Comparison of ENCODE assay signal across 9 cellular contexts in the genomic region with DNA sequence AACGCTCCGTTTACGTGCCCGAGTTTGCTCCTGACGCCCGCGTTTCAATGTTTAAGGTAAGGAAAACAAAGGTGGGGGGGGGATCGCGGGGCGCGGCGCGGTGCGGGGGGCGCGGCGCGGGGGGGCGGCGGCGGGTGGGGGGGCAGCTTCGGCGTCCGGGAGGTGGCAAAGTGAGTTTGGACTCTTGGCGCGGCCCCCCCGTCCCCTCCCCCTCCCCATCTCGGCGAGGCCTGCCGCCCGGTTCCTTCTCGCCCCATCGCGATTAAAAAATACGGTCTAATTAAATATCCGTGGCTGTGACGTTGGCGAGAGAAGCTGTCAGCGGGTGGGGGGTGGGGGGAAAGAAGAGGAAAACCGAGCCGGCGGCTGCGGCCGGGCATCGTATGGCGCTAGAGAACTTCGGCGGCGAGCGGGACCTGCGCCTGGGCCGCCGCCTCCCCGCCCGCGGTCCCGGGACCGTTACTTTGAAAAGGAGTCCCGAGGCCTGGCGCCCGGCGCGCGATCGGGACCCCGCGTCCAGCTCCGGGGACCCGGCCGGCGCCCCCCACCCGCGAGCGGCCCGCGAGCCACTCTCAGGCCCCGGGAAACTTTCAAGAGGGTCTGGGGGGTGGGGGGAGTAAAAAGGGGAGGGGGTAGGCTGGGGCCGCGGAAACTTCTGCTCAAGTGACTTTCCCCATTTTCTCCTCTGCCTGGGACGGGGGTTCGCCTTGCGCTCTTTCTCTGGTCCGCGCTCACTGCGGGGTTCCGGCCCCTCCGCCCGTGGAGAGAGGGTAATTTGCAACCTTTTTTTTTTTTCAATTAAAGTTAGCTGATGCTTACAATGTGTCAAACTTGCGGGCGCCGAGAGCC.
A peak's percentile ranks its signal among the peaks of the same experiment; 100 is the strongest.
DNase-seq lines count a peak whose midpoint lies in the region; ATAC-seq and TF ChIP-seq lines count a peak whose summit lies in the region.
"Had no signal": no experiment of that assay in that cellular context is flagged by ENCODE, and none has a peak within 500 bp of the region (broad histone marks: within the 10 kb centered on the region; RNA-seq: fewer than 3 reads in every experiment).

No MANE protein-coding gene starts in this region.

- H3K4me1 Mint-ChIP-seq in naive thymus-derived CD8-positive, alpha-beta T cell, result peaks cover 19 to 33% (median 32%) of the 10 kb centered on the region in 4 donors

- peak overlapping the region in 1 of 10 donors; percentile 65 for H3K27ac Mint-ChIP-seq in naive thymus-derived CD8-positive, alpha-beta T cell

- H3K36me3 Mint-ChIP-seq in naive thymus-derived CD8-positive, alpha-beta T cell, result peaks cover 2 to 15% (median 10%) of the 10 kb centered on the region in 3 donors

- no peak for DNase-seq in left ventricle myocardium inferior
- DNase-seq in cardiac septum (ENCODE audit: low spot score), result no peak
- peak; percentile 43 for DNase-seq in astrocyte of the hippocampus (ENCODE audit: low read depth, low spot score)
- no peak for DNase-seq in naive thymus-derived CD8-positive, alpha-beta T cell
- DNase-seq in aorta, result no peak
- no peak for DNase-seq in GM19238 (ENCODE audit: insufficient read length, low spot score)
- DNase-seq in NCI-H226, result no peak
- DNase-seq: NCI-H2081 treated with DMSO at 0.1 percent for 48 hours had no signal

- H3K27me3 Mint-ChIP-seq in naive thymus-derived CD8-positive, alpha-beta T cell, result peaks cover 48 to 73% (median 61%) of the 10 kb centered on the region in 5 donors

- POLR2A ChIA-PET in naive thymus-derived CD8-positive, alpha-beta T cell (lab: Charles Lee), result no interaction called here

- H3K4me1 ChIP-seq in left ventricle myocardium inferior (peaks cover 52% of the 10 kb centered on the region), aorta (ENCODE audit: control insufficient read depth in 1 of 2, insufficient read depth in 2 of 2, low read length in 2 of 2) (no peaks in the 10 kb centered on the region)

- no peak for TF ChIP-seq CTCF in left ventricle myocardium inferior (IDR thresholded peaks at IDR 0.05; ENCODE audit: borderline replicate concordance)

- ATAC-seq in naive thymus-derived CD8-positive, alpha-beta T cell, result no peak
- ATAC-seq in aorta (ENCODE audit: low FRiP score), result no peak
- ATAC-seq in GM19023 (IDR thresholded peaks at IDR 0.05; ENCODE audit: unreplicated experiment), result no peak

- peak overlapping the region; percentile 19 for H3K27ac ChIP-seq in left ventricle myocardium inferior (replicated peaks)
- no peak overlapping the region for H3K27ac ChIP-seq in aorta (ENCODE audit: low read depth in 1 of 2, low read length in 2 of 2)

- H3K4me3 ChIP-seq in left ventricle myocardium inferior, result peak overlapping the region; percentile 71
- peak overlapping the region; percentile 14 to 45 for H3K4me3 ChIP-seq in aorta (ENCODE audit: low read length in 2 of 2)

- no peaks in the 10 kb centered on the region for H3K9me3 ChIP-seq in left ventricle myocardium inferior (replicated peaks)
- no peaks in the 10 kb centered on the region for H3K9me3 ChIP-seq in aorta (ENCODE audit: control insufficient read depth, low read length)

- H3K36me3 ChIP-seq in left ventricle myocardium inferior, result no peaks in the 10 kb centered on the region
- no peaks in the 10 kb centered on the region for H3K36me3 ChIP-seq in aorta (ENCODE audit: control insufficient read depth in 1 of 2, insufficient read depth in 2 of 2, low read length in 1 of 2)

- peak overlapping the region; percentile 61 to 94 (median 81) for H3K4me3 Mint-ChIP-seq in naive thymus-derived CD8-positive, alpha-beta T cell

- H3K9me3 Mint-ChIP-seq in naive thymus-derived CD8-positive, alpha-beta T cell, result peaks cover 0 to 2% (median 0%) of the 10 kb centered on the region in 9 donors

- intact Hi-C loops in left ventricle myocardium inferior (cut with micrococcal nuclease), result no loop called here
- intact Hi-C loops in cardiac septum (cut with DNase I), result loop anchor here (5.0 to 10.0 kb wide), 3 partner anchors 161 to 351 kb away; no protein-coding TSS in a partner anchor
- intact Hi-C loops in aorta (cut with DNase I), result no loop called here

- whole genome bisulfite sequencing in aorta, 2 donors, result 2% methylated on average over 62 to 91 of the region's 91 CpGs

- peaks cover 99% of the 10 kb centered on the region for H3K27me3 ChIP-seq in left ventricle myocardium inferior (ENCODE audit: low read depth)
- peaks cover 0 to 3% of the 10 kb centered on the region in 2 donors for H3K27me3 ChIP-seq in aorta (ENCODE audit: control insufficient read depth in 1 of 2, insufficient read depth in 2 of 2, low read length in 1 of 2)
